ENCODE assay signal across 8 cellular contexts in the genomic region with DNA sequence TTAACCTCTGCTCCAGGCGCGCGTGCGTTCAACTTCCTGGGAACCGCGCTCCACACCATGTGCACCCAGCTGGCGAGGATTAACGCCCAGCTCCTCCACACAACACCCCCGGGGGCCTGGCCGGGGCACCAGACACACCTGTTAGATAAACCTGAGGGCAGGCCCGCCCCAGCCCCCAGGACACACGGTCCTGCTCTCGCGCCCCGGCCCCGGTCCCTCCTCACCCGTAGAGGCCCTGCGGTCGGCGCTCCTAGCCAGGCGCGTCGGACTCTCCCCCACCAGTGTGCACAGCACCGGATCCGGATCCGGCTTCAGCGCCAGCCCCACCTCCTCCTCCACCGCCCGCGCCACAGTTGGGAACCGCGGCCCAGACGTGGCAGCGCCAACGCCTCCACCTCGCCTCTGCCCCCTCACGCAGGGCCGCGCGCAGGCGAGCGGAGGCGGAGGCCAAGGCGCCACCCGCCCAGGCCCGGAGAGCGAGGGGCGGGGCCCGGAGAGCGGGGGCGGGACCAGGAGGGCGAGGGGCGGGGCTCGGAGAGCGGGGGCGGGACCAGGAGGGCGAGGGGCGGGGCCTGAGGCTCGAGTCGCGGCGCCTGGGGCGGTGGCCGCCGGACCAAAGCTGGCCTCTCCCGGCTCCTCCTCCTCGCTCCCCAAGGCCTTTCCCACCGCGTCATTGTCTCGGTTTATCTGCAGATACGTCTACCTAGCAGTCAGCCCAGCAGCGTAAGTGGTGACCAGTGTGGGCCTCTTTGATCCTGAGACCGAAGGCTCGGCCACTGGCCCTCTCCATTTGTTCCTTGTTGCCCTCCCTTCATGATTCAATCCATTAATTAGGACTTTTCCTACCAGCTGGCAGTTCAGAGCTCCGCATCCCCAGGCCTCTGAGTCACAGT. TPM values are rescaled to one million over a fixed set of nuclear protein-coding genes. Genes with fewer than 3 reads are reported as not detected.
DNase-seq lines count a peak whose midpoint lies in the region; ATAC-seq and TF ChIP-seq lines count a peak whose summit lies in the region.

TSS of gene GNPNAT1 (minus strand) at position 404 of the 893 bp plus-strand sequence. CDS start 6,957 bp downstream, outside the sequence.

- H2AK9ac ChIP-seq in IMR-90 (replicated peaks; ENCODE audit: low read depth, low read length, poor library complexity), result peak within 1 kb of the TSS; percentile 95

- H3K14ac ChIP-seq in IMR-90 (replicated peaks; ENCODE audit: low read depth, low read length), result peak within 1 kb of the TSS; percentile 96

- peak within 1 kb of the TSS; percentile 90 for H3K56ac ChIP-seq in IMR-90 (ENCODE audit: extremely low read depth, insufficient read depth, low read length)

- peak within 1 kb of the TSS; percentile 97 for H4K91ac ChIP-seq in IMR-90 (ENCODE audit: insufficient read depth, low read depth, low read length)

- H3K23ac ChIP-seq in IMR-90 (ENCODE audit: low read depth, low read length), result peak within 1 kb of the TSS; percentile 98

- H3K9me3 ChIP-seq in IMR-90 (ENCODE audit: control insufficient read depth, insufficient read depth, low read length) (no peaks in the 10 kb centered on the region), mononuclear cell (ENCODE audit: low read depth, low read length) (no peaks in the 10 kb centered on the region)

- DNase-seq in DMS 273 (lab: John Stamatoyannopoulos, UW; ENCODE audit: unreplicated experiment), result peak; percentile 97
- DNase-seq in IMR-90, result peak; percentile 91
- peak; percentile 60 for DNase-seq in OCI-M2 (lab: John Stamatoyannopoulos, UW; ENCODE audit: unreplicated experiment)
- peak; percentile 85 for DNase-seq in activated T-cell treated with anti-CD3 and anti-CD28 coated beads for 4 hours
- peak; percentile 92 for DNase-seq in epithelial cell of esophagus (ENCODE audit: low read depth)
- peak; percentile 67 to 81 for DNase-seq in stimulated activated CD8-positive, alpha-beta memory T cell treated with anti-CD3 and anti-CD28 coated beads, Interleukin-2, amount 100 ng/mL, for 48 hours (ENCODE audit: low read depth in 2 of 2)

- peak; percentile 90 for ATAC-seq in GM21528 (IDR thresholded peaks at IDR 0.05; ENCODE audit: low FRiP score, unreplicated experiment)
- ATAC-seq in IMR-90 (ENCODE audit: low read depth), result peak; percentile 92

- H4K20me1 ChIP-seq in IMR-90 (ENCODE audit: insufficient read depth, low read length), result peaks cover 8% of the 10 kb centered on the region

- peak within 1 kb of the TSS; percentile 93 for H2BK5ac ChIP-seq in IMR-90 (ENCODE audit: low read depth, low read length, poor library complexity, severe bottlenecking)

- CTCF ChIA-PET in IMR-90 (lab: Yijun Ruan, JAX), result no interaction called here

- POLR2A ChIA-PET in IMR-90 (lab: Charles Lee; ENCODE audit: unreplicated experiment), result interaction anchor here (0.5 to 0.6 kb wide), 2 partner anchors 11 to 747 kb away, joined by 3 read pairs; no protein-coding TSS in a partner anchor

- H3K18ac ChIP-seq in IMR-90 (ENCODE audit: low read depth, low read length), result peak within 1 kb of the TSS; percentile 98

- H3K27ac ChIP-seq in IMR-90 (ENCODE audit: insufficient read depth, low read length), result peak within 1 kb of the TSS; percentile 99

- peak within 1 kb of the TSS; percentile 73 for H2AK5ac ChIP-seq in IMR-90 (ENCODE audit: low read depth, low read length)

- H3K4me3 ChIP-seq in IMR-90 (ENCODE audit: insufficient read depth, low read depth, low read length) (peak within 1 kb of the TSS; percentile 79), epithelial cell of esophagus (ENCODE audit: low read length) (peak within 1 kb of the TSS; percentile 74), mononuclear cell (ENCODE audit: low read length) (peak within 1 kb of the TSS; percentile 66)

- TF ChIP-seq RAD21 in IMR-90 (IDR thresholded peaks at IDR 0.05; ENCODE audit: low read length), result no peak

- no TSS peak for BruUV-seq in IMR-90 (replicated peaks; lab: Mats Ljungman, UMichigan)

- H3K27me3 ChIP-seq in IMR-90 (ENCODE audit: control insufficient read depth, insufficient read depth, low read length) (no peaks in the 10 kb centered on the region), mononuclear cell (ENCODE audit: insufficient read depth, low read length) (no peaks in the 10 kb centered on the region)

- no peak for TF ChIP-seq CTCF in IMR-90 (conservative IDR thresholded peaks at IDR 0.05; ENCODE audit: low read depth, low read length)
- no peak for TF ChIP-seq CTCF in epithelial cell of esophagus (IDR thresholded peaks at IDR 0.05; ENCODE audit: insufficient read depth, low read depth, low read length, missing control alignments)

- peak within 1 kb of the TSS; percentile 98 for H2BK15ac ChIP-seq in IMR-90 (ENCODE audit: low read depth, low read length)

- WGBS in IMR-90 (ENCODE audit: extremely low coverage in 2 of 2, insufficient read length in 1 of 2), 2 experiments, result 1% methylated on average over 29 of the region's 75 CpGs; no CpG with 5 or more reads in 1 of the 2 experiments

- H2BK120ac ChIP-seq in IMR-90 (ENCODE audit: low read depth, low read length), result peak within 1 kb of the TSS; percentile 98

- peak within 1 kb of the TSS; percentile 90 for H2BK20ac ChIP-seq in IMR-90 (ENCODE audit: low read depth, low read length)

- H3K79me1 ChIP-seq in IMR-90 (ENCODE audit: low read depth in 1 of 2, low read length in 2 of 2), result peaks cover 14 to 43% of the 10 kb centered on the region in 2 experiments; a peak in 3 of 4 replicates

- no peaks in the 10 kb centered on the region for H3K36me3 ChIP-seq in IMR-90 (ENCODE audit: control insufficient read depth, insufficient read depth, low read length)

- intact Hi-C loops in IMR-90 (cut with micrococcal nuclease), result no loop called here

- H4K8ac ChIP-seq in IMR-90 (ENCODE audit: low read depth in 2 of 2, low read length in 2 of 2), result peak within 1 kb of the TSS; percentile 89 to 99

- TF ChIP-seq POLR2A in IMR-90 (IDR thresholded peaks at IDR 0.05; ENCODE audit: low read depth, low read length), result peak; percentile 77

- H3K9me1 ChIP-seq in IMR-90 (ENCODE audit: insufficient read depth, low read length), result peaks cover 6% of the 10 kb centered on the region; the same call in 1 of the 2 replicates

- peak within 1 kb of the TSS; percentile 95 for H4K5ac ChIP-seq in IMR-90 (ENCODE audit: low read depth, low read length)

- dilution Hi-C loops in IMR-90 (cut with HindIII; ENCODE audit: low sequenced_read_pairs, unreplicated experiment), result no loop called here

- H2AFZ ChIP-seq in IMR-90 (replicated peaks; ENCODE audit: low read length, poor library complexity), result peak within 1 kb of the TSS; percentile 99

- peak within 1 kb of the TSS; percentile 78 for H3K9ac ChIP-seq in IMR-90 (ENCODE audit: low read depth, low read length)

- H3K4me2 ChIP-seq in IMR-90 (ENCODE audit: low read depth, low read length), result peak within 1 kb of the TSS; percentile 100

- H3K4ac ChIP-seq in IMR-90 (ENCODE audit: low read depth, low read length), result peak within 1 kb of the TSS; percentile 98

- H3K4me1 ChIP-seq in IMR-90 (ENCODE audit: control insufficient read depth, insufficient read depth, low read length) (no peaks in the 10 kb centered on the region; the same call in 1 of the 2 replicates), mononuclear cell (ENCODE audit: insufficient read depth, low read length) (peaks cover 19% of the 10 kb centered on the region)

- in situ Hi-C loops in IMR-90 (cut with MboI; ENCODE audit: low sequenced_read_pairs), result no loop called here

TF ChIP-seq in IMR-90, 13 proteins besides CTCF, POLR2A, EP300 and RAD21:
- TF ChIP-seq RFX5 (IDR thresholded peaks at IDR 0.05; ENCODE audit: low read depth, low read length), result no peak
- peak; percentile 19; the same call in 1 of the 2 replicates for TF ChIP-seq MAZ (IDR thresholded peaks at IDR 0.05; ENCODE audit: borderline replicate concordance, low read depth, low read length)
- no peak for TF ChIP-seq CEBPB (IDR thresholded peaks at IDR 0.05; ENCODE audit: low read depth, low read length)
- no peak for TF ChIP-seq SMC3 (IDR thresholded peaks at IDR 0.05; ENCODE audit: low read depth, low read length)
- peak; percentile 80; the same call in 1 of the 2 replicates for TF ChIP-seq MXI1 (IDR thresholded peaks at IDR 0.05; ENCODE audit: borderline replicate concordance, low read depth, low read length)
- no peak for TF ChIP-seq NFE2L2 (IDR thresholded peaks at IDR 0.05; ENCODE audit: low read depth, low read length)
- TF ChIP-seq CHD1 (IDR thresholded peaks at IDR 0.05; ENCODE audit: low read depth, low read length), result no peak
- TF ChIP-seq, protein P1, sequence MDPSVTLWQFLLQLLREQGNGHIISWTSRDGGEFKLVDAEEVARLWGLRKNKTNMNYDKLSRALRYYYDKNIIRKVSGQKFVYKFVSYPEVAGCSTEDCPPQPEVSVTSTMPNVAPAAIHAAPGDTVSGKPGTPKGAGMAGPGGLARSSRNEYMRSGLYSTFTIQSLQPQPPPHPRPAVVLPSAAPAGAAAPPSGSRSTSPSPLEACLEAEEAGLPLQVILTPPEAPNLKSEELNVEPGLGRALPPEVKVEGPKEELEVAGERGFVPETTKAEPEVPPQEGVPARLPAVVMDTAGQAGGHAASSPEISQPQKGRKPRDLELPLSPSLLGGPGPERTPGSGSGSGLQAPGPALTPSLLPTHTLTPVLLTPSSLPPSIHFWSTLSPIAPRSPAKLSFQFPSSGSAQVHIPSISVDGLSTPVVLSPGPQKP (IDR thresholded peaks at IDR 0.05; ENCODE audit: borderline replicate concordance, low read depth, low read length), result no peak
- no peak for TF ChIP-seq RCOR1 (IDR thresholded peaks at IDR 0.05; ENCODE audit: insufficient replicate concordance, low read length)
- no peak for TF ChIP-seq BHLHE40 (IDR thresholded peaks at IDR 0.05; ENCODE audit: low read depth, low read length)
- peak; percentile 55; the same call in 1 of the 2 replicates for TF ChIP-seq FOS (IDR thresholded peaks at IDR 0.05; ENCODE audit: low read depth, low read length)
- TF ChIP-seq USF2 (IDR thresholded peaks at IDR 0.05; ENCODE audit: low read depth, low read length), result no peak

RNA-seq across cellular contexts. Expression of gene GNPNAT1, which starts in this region (rescaled TPM):
- total RNA-seq in IMR-90 (2012; rRNA removed), result 19.4 and 43.9 TPM in 2 replicates
- 22.6 and 30.5 TPM in 2 replicates for polyA plus RNA-seq in IMR-90 (2012; rRNA removed)
- polyA plus RNA-seq in IMR-90 (2012; cell fraction: cytosol; rRNA removed), result 16.7 and 17.6 TPM in 2 replicates
- 5.9 and 10.6 TPM in 2 replicates for polyA plus RNA-seq in IMR-90 (2012; cell fraction: nucleus; rRNA removed; ENCODE audit: low replicate concordance)
- 4.3 TPM for total RNA-seq in mononuclear cell

Comparison
In these comparisons a context has a peak if more than half of its experiments do, and no peak if none do; other contexts are left out.
1. Peak in every context shown above with its lines: DNase-seq, ATAC-seq, H3K4me3 ChIP-seq and H3K27ac ChIP-seq.